ENCODE assay signal across 1 cellular context in the genomic region with DNA sequence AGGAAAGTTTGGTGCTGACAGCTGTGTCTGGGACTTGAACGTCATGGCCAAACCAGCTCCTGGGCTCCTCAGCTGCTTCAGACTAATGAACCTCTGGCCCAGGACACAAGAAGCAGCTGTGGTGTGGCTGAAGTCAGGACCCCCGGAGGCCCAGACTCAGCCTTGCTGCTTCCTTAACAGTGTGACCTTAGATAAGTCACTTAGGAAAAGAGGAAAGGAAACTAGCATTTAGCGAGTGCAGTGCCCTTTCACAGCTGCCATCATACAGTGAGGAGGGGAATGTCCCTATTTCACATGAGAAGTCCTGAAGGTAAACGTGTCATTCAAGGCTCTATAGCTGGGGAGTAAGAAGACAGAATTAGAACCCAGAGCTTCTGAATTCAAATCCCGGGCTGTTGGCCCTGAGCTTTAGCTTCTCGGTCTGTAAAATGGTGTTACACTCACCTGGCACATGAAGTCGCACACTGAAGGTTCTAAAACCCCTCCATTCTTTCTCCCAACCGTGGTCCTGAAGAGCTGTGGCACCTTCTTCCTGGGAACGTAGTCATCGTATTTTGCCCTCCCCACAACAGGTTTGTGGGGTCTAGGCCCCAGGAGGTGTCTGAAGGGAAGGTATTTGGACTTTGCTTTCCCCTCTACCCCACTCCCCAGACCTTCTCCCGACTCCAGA.
TF ChIP-seq lines count a peak whose summit lies in the region.

No MANE protein-coding gene starts in this region.

TF ChIP-seq in A549, 52 proteins besides CTCF, POLR2A, EP300 and RAD21:
- TF ChIP-seq, protein P1, sequence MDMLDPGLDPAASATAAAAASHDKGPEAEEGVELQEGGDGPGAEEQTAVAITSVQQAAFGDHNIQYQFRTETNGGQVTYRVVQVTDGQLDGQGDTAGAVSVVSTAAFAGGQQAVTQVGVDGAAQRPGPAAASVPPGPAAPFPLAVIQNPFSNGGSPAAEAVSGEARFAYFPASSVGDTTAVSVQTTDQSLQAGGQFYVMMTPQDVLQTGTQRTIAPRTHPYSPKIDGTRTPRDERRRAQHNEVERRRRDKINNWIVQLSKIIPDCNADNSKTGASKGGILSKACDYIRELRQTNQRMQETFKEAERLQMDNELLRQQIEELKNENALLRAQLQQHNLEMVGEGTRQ (IDR thresholded peaks at IDR 0.05): no peak
- TF ChIP-seq CBX8 (IDR thresholded peaks at IDR 0.05): no peak
- no peak for TF ChIP-seq ZSCAN20 (CRISPR knock-in tag; IDR thresholded peaks at IDR 0.05)
- no peak for TF ChIP-seq TFCP2L1 (CRISPR knock-in tag; IDR thresholded peaks at IDR 0.05)
- no peak for TF ChIP-seq SMC3 (IDR thresholded peaks at IDR 0.05)
- no peak for TF ChIP-seq MAZ (IDR thresholded peaks at IDR 0.05; ENCODE audit: borderline replicate concordance, low read depth, low read length)
- TF ChIP-seq HDAC2 (IDR thresholded peaks at IDR 0.05): no peak
- TF ChIP-seq EHF (CRISPR knock-in tag; IDR thresholded peaks at IDR 0.05): no peak
- no peak for TF ChIP-seq FOSL2 (IDR thresholded peaks at IDR 0.05)
- no peak for TF ChIP-seq FOSL2 (CRISPR knock-in tag; IDR thresholded peaks at IDR 0.05)
- no peak for TF ChIP-seq GATA3 (IDR thresholded peaks at IDR 0.05; ENCODE audit: borderline replicate concordance)
- TF ChIP-seq KDM1A (IDR thresholded peaks at IDR 0.05; ENCODE audit: low read depth): no peak
- TF ChIP-seq, protein P2, sequence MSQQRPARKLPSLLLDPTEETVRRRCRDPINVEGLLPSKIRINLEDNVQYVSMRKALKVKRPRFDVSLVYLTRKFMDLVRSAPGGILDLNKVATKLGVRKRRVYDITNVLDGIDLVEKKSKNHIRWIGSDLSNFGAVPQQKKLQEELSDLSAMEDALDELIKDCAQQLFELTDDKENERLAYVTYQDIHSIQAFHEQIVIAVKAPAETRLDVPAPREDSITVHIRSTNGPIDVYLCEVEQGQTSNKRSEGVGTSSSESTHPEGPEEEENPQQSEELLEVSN (IDR thresholded peaks at IDR 0.05; ENCODE audit: borderline replicate concordance, low read depth): no peak
- no peak for TF ChIP-seq HOXA7 (CRISPR knock-in tag; IDR thresholded peaks at IDR 0.05)
- TF ChIP-seq MAFK (IDR thresholded peaks at IDR 0.05; ENCODE audit: partially characterized antibody): no peak
- no peak for TF ChIP-seq RNF2 (IDR thresholded peaks at IDR 0.05; ENCODE audit: borderline replicate concordance, low read depth)
- no peak for TF ChIP-seq TP53 (CRISPR knock-in tag; IDR thresholded peaks at IDR 0.05)
- TF ChIP-seq CBX2 (IDR thresholded peaks at IDR 0.05; ENCODE audit: borderline replicate concordance, low read depth): no peak
- no peak for TF ChIP-seq ZC3H11A (IDR thresholded peaks at IDR 0.05)
